25 cellular contexts compared by ENCODE assay signal in the genomic region with DNA sequence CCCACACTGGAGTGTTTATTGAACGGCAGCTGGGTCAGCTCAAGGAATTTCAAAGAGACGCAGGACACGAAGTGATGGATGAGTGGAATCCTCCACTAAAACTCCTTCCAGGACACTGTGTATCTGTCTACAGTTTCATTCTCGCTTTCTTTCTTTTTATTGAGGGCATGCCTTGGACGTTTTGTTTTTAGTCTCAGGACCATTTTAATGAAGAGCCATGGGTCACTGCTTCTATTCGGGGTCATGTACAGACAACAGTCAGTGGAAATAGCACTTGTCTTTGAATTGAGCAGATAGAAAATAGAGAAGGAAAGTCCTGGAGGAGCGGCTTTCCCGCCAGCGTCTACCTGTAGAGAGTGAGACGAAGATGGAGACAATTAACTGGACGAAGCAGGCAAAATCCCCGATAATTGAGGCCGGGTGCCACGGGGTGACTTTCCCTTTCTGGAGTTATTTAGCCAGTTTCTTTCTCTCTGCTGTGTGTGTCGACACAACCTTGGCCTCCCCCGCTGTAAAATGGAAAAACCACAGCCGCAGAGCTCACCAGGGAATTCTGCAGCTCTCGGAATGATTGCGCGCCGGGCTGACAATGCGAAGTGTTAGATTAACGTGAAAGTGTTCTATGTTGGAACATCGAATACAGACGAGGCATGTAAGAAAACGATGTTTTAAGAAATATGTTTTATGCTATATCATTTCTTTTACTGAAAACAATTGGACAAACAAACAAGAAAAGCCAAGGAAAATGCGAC.
DNase-seq lines count a peak whose midpoint lies in the region; ATAC-seq and TF ChIP-seq lines count a peak whose summit lies in the region.
"Had no signal": no experiment of that assay in that cellular context is flagged by ENCODE, and none has a peak within 500 bp of the region (broad histone marks: within the 10 kb centered on the region; RNA-seq: fewer than 3 reads in every experiment).

No MANE protein-coding gene starts in this region.

- no peak overlapping the region for H3K4me2 ChIP-seq in osteoblast (ENCODE audit: insufficient read depth, low read length)
- H3K4me2 ChIP-seq: PC-9 had no signal

- H3K9ac ChIP-seq in iPS-18a (ENCODE audit: low read length) = no peak overlapping the region

- H3K4me3 ChIP-seq in iPS-18a (ENCODE audit: low read length) (peak overlapping the region; percentile 43), osteoblast (ENCODE audit: insufficient read depth, low read length) (no peak overlapping the region)
- H3K4me3 ChIP-seq: coronary artery, PC-9 had no signal

- H3K79me2 ChIP-seq in osteoblast (ENCODE audit: insufficient read depth, low read length) = no peaks in the 10 kb centered on the region

- POLR2A ChIA-PET in activated CD8-positive, alpha-beta T cell treated with anti-CD3 and anti-CD28 coated beads, Interleukin-2, amount 10 ng/mL, durations not matched to agents 7 days and 5 days (lab: Charles Lee) = no interaction called here
- POLR2A ChIA-PET in activated CD8-positive, alpha-beta T cell treated with anti-CD3 and anti-CD28 coated beads for 36 hours (lab: Charles Lee) = no interaction called here

- no peak for TF ChIP-seq CTCF in activated CD8-positive, alpha-beta T cell treated with anti-CD3 and anti-CD28 coated beads for 36 hours (IDR thresholded peaks at IDR 0.05)
- TF ChIP-seq CTCF in osteoblast (IDR thresholded peaks at IDR 0.05; ENCODE audit: extremely low read depth, low read depth, low read length) = no peak
- no peak for TF ChIP-seq CTCF in type B pancreatic cell (conservative IDR thresholded peaks at IDR 0.05)

- H3K36me3 ChIP-seq in iPS-18a (ENCODE audit: control insufficient read depth, low read depth, low read length) = no peaks in the 10 kb centered on the region
- no peaks in the 10 kb centered on the region for H3K36me3 ChIP-seq in osteoblast (ENCODE audit: insufficient read depth, low read length)

- H3K27me3 ChIP-seq in iPS-18a (ENCODE audit: control insufficient read depth, insufficient read depth, low read length) = peaks cover 50% of the 10 kb centered on the region
- H3K27me3 ChIP-seq in osteoblast (ENCODE audit: insufficient read depth, low read length) = peaks cover 15% of the 10 kb centered on the region
- H3K27me3 ChIP-seq: foreskin keratinocyte had no signal

- H3K27me3 Mint-ChIP-seq in activated CD8-positive, alpha-beta T cell treated with anti-CD3 and anti-CD28 coated beads, Interleukin-2, amount 10 ng/mL, durations not matched to agents 7 days and 5 days (ENCODE audit: low read depth) = peaks cover 11% of the 10 kb centered on the region
- no peaks in the 10 kb centered on the region for H3K27me3 Mint-ChIP-seq in activated CD8-positive, alpha-beta T cell treated with anti-CD3 and anti-CD28 coated beads for 36 hours
- peaks cover 26% of the 10 kb centered on the region for H3K27me3 Mint-ChIP-seq in type B pancreatic cell
- H3K27me3 Mint-ChIP-seq: activated T-helper 17 cell treated with anti-CD3 and anti-CD28 coated beads, Interleukin-2, amount 50 U/mL, for 72 hours had no signal

- intact Hi-C loops in activated CD8-positive, alpha-beta T cell treated with anti-CD3 and anti-CD28 coated beads for 36 hours (cut with micrococcal nuclease) = no loop called here

- H3K4me3 Mint-ChIP-seq in activated CD8-positive, alpha-beta T cell treated with anti-CD3 and anti-CD28 coated beads, Interleukin-2, amount 10 ng/mL, durations not matched to agents 7 days and 5 days = no peak overlapping the region
- H3K4me3 Mint-ChIP-seq in activated CD8-positive, alpha-beta T cell treated with anti-CD3 and anti-CD28 coated beads for 36 hours = no peak overlapping the region
- H3K4me3 Mint-ChIP-seq in type B pancreatic cell = no peak overlapping the region
- H3K4me3 Mint-ChIP-seq: activated T-helper 17 cell treated with anti-CD3 and anti-CD28 coated beads, Interleukin-2, amount 50 U/mL, for 72 hours; effector memory CD8-positive, alpha-beta T cell; memory B cell had no signal

- CTCF ChIA-PET in activated CD8-positive, alpha-beta T cell treated with anti-CD3 and anti-CD28 coated beads, Interleukin-2, amount 10 ng/mL, durations not matched to agents 7 days and 5 days (lab: Charles Lee) = no interaction called here
- CTCF ChIA-PET in activated CD8-positive, alpha-beta T cell treated with anti-CD3 and anti-CD28 coated beads for 36 hours (lab: Charles Lee) = interaction anchor here (0.5 kb wide), 1 partner anchor 33 kb away, joined by 3 read pairs; no protein-coding TSS in a partner anchor

- no peaks in the 10 kb centered on the region for H3K9me3 Mint-ChIP-seq in activated CD8-positive, alpha-beta T cell treated with anti-CD3 and anti-CD28 coated beads, Interleukin-2, amount 10 ng/mL, durations not matched to agents 7 days and 5 days (ENCODE audit: insufficient read depth)
- H3K9me3 Mint-ChIP-seq in activated CD8-positive, alpha-beta T cell treated with anti-CD3 and anti-CD28 coated beads for 36 hours = no peaks in the 10 kb centered on the region
- no peaks in the 10 kb centered on the region for H3K9me3 Mint-ChIP-seq in type B pancreatic cell
- H3K9me3 Mint-ChIP-seq: activated naive CD4-positive, alpha-beta T cell treated with anti-CD3 and anti-CD28 coated beads, Interleukin-2, amount 50 U/mL, for 72 hours; activated T-helper 17 cell treated with anti-CD3 and anti-CD28 coated beads, Interleukin-2, amount 50 U/mL, for 72 hours; effector memory CD8-positive, alpha-beta T cell had no signal

- H3K36me3 Mint-ChIP-seq in activated CD8-positive, alpha-beta T cell treated with anti-CD3 and anti-CD28 coated beads, Interleukin-2, amount 10 ng/mL, durations not matched to agents 7 days and 5 days (ENCODE audit: low read depth) = no peaks in the 10 kb centered on the region
- H3K36me3 Mint-ChIP-seq in activated CD8-positive, alpha-beta T cell treated with anti-CD3 and anti-CD28 coated beads for 36 hours (ENCODE audit: low read depth) = no peaks in the 10 kb centered on the region
- no peaks in the 10 kb centered on the region for H3K36me3 Mint-ChIP-seq in type B pancreatic cell
- H3K36me3 Mint-ChIP-seq: activated naive CD4-positive, alpha-beta T cell treated with anti-CD3 and anti-CD28 coated beads, Interleukin-2, amount 50 U/mL, for 72 hours had no signal

- H3K27ac Mint-ChIP-seq in activated CD8-positive, alpha-beta T cell treated with anti-CD3 and anti-CD28 coated beads, Interleukin-2, amount 10 ng/mL, durations not matched to agents 7 days and 5 days = no peak overlapping the region
- no peak overlapping the region for H3K27ac Mint-ChIP-seq in activated CD8-positive, alpha-beta T cell treated with anti-CD3 and anti-CD28 coated beads for 36 hours
- H3K27ac Mint-ChIP-seq in type B pancreatic cell = no peak overlapping the region
- H3K27ac Mint-ChIP-seq: activated naive CD4-positive, alpha-beta T cell treated with anti-CD3 and anti-CD28 coated beads, Interleukin-2, amount 50 U/mL, for 72 hours; activated T-helper 17 cell treated with anti-CD3 and anti-CD28 coated beads, Interleukin-2, amount 50 U/mL, for 72 hours; effector memory CD8-positive, alpha-beta T cell; memory B cell had no signal

- H3K4me1 ChIP-seq in iPS-18a (ENCODE audit: control insufficient read depth, low read depth, low read length) = peaks cover 15% of the 10 kb centered on the region
- no peaks in the 10 kb centered on the region for H3K4me1 ChIP-seq in osteoblast (ENCODE audit: insufficient read depth, low read length)
- H3K4me1 ChIP-seq: foreskin keratinocyte had no signal

- ATAC-seq in activated CD8-positive, alpha-beta T cell treated with anti-CD3 and anti-CD28 coated beads, Interleukin-2, amount 10 ng/mL, durations not matched to agents 7 days and 5 days = no peak
- ATAC-seq in activated CD8-positive, alpha-beta T cell treated with anti-CD3 and anti-CD28 coated beads for 36 hours = no peak
- ATAC-seq in GM19023 (IDR thresholded peaks at IDR 0.05; ENCODE audit: unreplicated experiment) = no peak
- no peak for ATAC-seq in esophagus mucosa
- ATAC-seq: activated naive CD4-positive, alpha-beta T cell treated with anti-CD3 and anti-CD28 coated beads, Interleukin-2, amount 50 U/mL, for 72 hours; activated T-helper 17 cell treated with anti-CD3 and anti-CD28 coated beads, Interleukin-2, amount 50 U/mL, for 72 hours; effector memory CD8-positive, alpha-beta T cell; foreskin keratinocyte had no signal

- H3K9me3 ChIP-seq in iPS-18a (ENCODE audit: control insufficient read depth, low read depth, low read length) (no peaks in the 10 kb centered on the region), osteoblast (ENCODE audit: low read depth, low read length) (no peaks in the 10 kb centered on the region)

- no peak overlapping the region for H2AFZ ChIP-seq in osteoblast (ENCODE audit: low read length)
- H2AFZ ChIP-seq: PC-9 had no signal

- H4K20me1 ChIP-seq in osteoblast (ENCODE audit: insufficient read depth, low read length) = no peaks in the 10 kb centered on the region

- peak; percentile 13 for DNase-seq in activated CD8-positive, alpha-beta T cell treated with anti-CD3 and anti-CD28 coated beads, Interleukin-2, amount 10 ng/mL, durations not matched to agents 7 days and 5 days
- DNase-seq in activated CD8-positive, alpha-beta T cell treated with anti-CD3 and anti-CD28 coated beads for 36 hours = no peak
- DNase-seq in osteoblast (ENCODE audit: insufficient read length, low spot score, missing footprints) (peak; percentile 91), type B pancreatic cell (ENCODE audit: extremely low spot score, unreplicated experiment) (peak; percentile 44), 8988T (no peak)
- DNase-seq: activated CD4-positive, alpha-beta T cell treated with anti-CD3 and anti-CD28 coated beads, Interleukin-2, amount 50 U/mL, for 1 hour; AML-193; effector memory CD8-positive, alpha-beta T cell; erythroblast; foreskin keratinocyte; GF-D8; NCI-H2029 treated with DMSO at 0.1 percent for 48 hours; occipital lobe; PC-9; Right ventricle myocardium superior; stimulated activated CD4-positive, alpha-beta T cell treated with anti-CD3 and anti-CD28 coated beads, Interleukin-2, amount 100 ng/mL, for 48 hours; SW 1271; T1000 had no signal

- no peak overlapping the region for H3K27ac ChIP-seq in iPS-18a (ENCODE audit: low read length)
- no peak overlapping the region for H3K27ac ChIP-seq in osteoblast (ENCODE audit: low read depth, low read length)
- H3K27ac ChIP-seq: coronary artery, foreskin keratinocyte, PC-9 had no signal

- peaks cover 19% of the 10 kb centered on the region for H3K4me1 Mint-ChIP-seq in activated CD8-positive, alpha-beta T cell treated with anti-CD3 and anti-CD28 coated beads, Interleukin-2, amount 10 ng/mL, durations not matched to agents 7 days and 5 days (ENCODE audit: low read depth)
- peaks cover 11% of the 10 kb centered on the region for H3K4me1 Mint-ChIP-seq in activated CD8-positive, alpha-beta T cell treated with anti-CD3 and anti-CD28 coated beads for 36 hours (ENCODE audit: low read depth)
- peaks cover 36% of the 10 kb centered on the region for H3K4me1 Mint-ChIP-seq in type B pancreatic cell (ENCODE audit: unreplicated experiment)

Comparison
In these comparisons a context has a peak if more than half of its experiments do, and no peak if none do; other contexts are left out.
1. DNase-seq: peak in activated CD8-positive, alpha-beta T cell treated with anti-CD3 and anti-CD28 coated beads, Interleukin-2, amount 10 ng/mL, durations not matched to agents 7 days and 5 days (single experiment), osteoblast (single experiment) and type B pancreatic cell (single experiment); none in activated CD8-positive, alpha-beta T cell treated with anti-CD3 and anti-CD28 coated beads for 36 hours (single experiment) and 8988T (single experiment).